8 cellular contexts compared by ENCODE assay signal in the genomic region with DNA sequence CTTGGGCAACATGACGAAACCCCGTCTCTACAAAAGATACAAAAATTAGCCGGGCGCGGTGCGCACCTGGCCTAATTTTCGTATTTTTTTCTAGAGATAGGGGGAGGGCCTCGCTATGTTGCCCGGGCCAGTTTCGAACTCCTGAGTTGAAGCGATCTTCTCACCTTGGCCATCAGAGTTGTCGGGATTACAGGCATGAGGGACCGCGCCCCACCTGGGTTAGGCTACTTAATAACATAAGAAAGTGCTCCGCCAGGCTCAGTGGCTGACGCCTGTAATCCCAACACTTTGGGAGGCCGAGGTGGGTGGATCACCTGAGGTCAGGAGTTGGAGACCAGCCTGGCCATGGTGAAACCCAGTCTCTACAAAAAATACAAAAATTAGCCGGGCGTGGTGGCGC.
DNase-seq lines count a peak whose midpoint lies in the region; ATAC-seq, FAIRE-seq and TF ChIP-seq lines count a peak whose summit lies in the region.
"Not testable (repeated sequence)": the region's sequence is repeated elsewhere in the genome, so short reads cannot be mapped to it uniquely, and the experiment has no call there.

No MANE protein-coding gene starts in this region.

- peak overlapping the region; percentile 88 for H3K4me2 ChIP-seq in astrocyte (ENCODE audit: low read length)

- not testable (repeated sequence) for H3K36me3 ChIP-seq in WERI-Rb-1; astrocyte (ENCODE audit: insufficient read depth, low read length); esophagus muscularis mucosa; neutrophil

- WGBS in esophagus muscularis mucosa = 98% methylated on average over 20 of the region's 20 CpGs

- H3K27ac Mint-ChIP-seq in CD4-positive, alpha-beta T cell = peak overlapping the region; percentile 99
- H3K27ac Mint-ChIP-seq in astrocyte (ENCODE audit: unreplicated experiment) = not testable (repeated sequence)

- not testable (repeated sequence) for H4K20me1 ChIP-seq in astrocyte (ENCODE audit: insufficient read depth, low read length)

- not testable (repeated sequence) for H3K27me3 ChIP-seq in CD4-positive, alpha-beta T cell (ENCODE audit: control insufficient read depth, insufficient read depth, low read length); WERI-Rb-1 (ENCODE audit: insufficient read depth, low read depth, severe bottlenecking); astrocyte (ENCODE audit: insufficient read depth, low read length); esophagus muscularis mucosa; neutrophil

- POLR2A ChIA-PET in CD4-positive, alpha-beta T cell (lab: Charles Lee) = interaction anchor here (1.2 to 1.3 kb wide), 2 partner anchors 12 to 152 kb away, joined by 3 read pairs; partner anchors contain the start of gene IGFBP3

- TF ChIP-seq CTCF in CD4-positive, alpha-beta T cell (IDR thresholded peaks at IDR 0.05); WERI-Rb-1 (IDR thresholded peaks at IDR 0.05; ENCODE audit: low read depth, low read length); astrocyte (IDR thresholded peaks at IDR 0.05; ENCODE audit: insufficient read depth, low read depth, low read length); esophagus muscularis mucosa (IDR thresholded peaks at IDR 0.05); neutrophil (IDR thresholded peaks at IDR 0.05): not testable (repeated sequence)

- H3K4me1 ChIP-seq in astrocyte (ENCODE audit: insufficient read depth, low read length) = not testable (repeated sequence)
- H3K4me1 ChIP-seq in esophagus muscularis mucosa = peaks cover 12 to 19% (median 16%) of the 10 kb centered on the region in 4 donors
- H3K4me1 ChIP-seq in neutrophil (ENCODE audit: control insufficient read depth in 1 of 2, insufficient read depth in 1 of 2, low read depth in 1 of 2, low read length in 1 of 2) = peaks cover 3 to 11% of the 10 kb centered on the region in 2 experiments

- H2AFZ ChIP-seq in astrocyte (ENCODE audit: low read depth, low read length) = not testable (repeated sequence)

- H3K9ac ChIP-seq in astrocyte (ENCODE audit: low read length) = peak overlapping the region; percentile 98

- CTCF ChIA-PET in CD4-positive, alpha-beta T cell (lab: Charles Lee) = not testable (repeated sequence)

- not testable (repeated sequence) for H3K9me3 Mint-ChIP-seq in CD4-positive, alpha-beta T cell; astrocyte (ENCODE audit: unreplicated experiment)

- peaks cover 23% of the 10 kb centered on the region for H3K79me2 ChIP-seq in astrocyte (ENCODE audit: insufficient read depth, low read length)

- not testable (repeated sequence) for DNase-seq in CD4-positive, alpha-beta T cell; Jurkat, Clone E6-1 (ENCODE audit: low read depth, low spot score); WERI-Rb-1; astrocyte (ENCODE audit: low read depth); esophagus muscularis mucosa (ENCODE audit: extremely low spot score)
- DNase-seq in left lobe of liver (ENCODE audit: low spot score) = peak; percentile 44

- not testable (repeated sequence) for H3K27ac ChIP-seq in CD4-positive, alpha-beta T cell (ENCODE audit: low read depth, low read length); WERI-Rb-1
- H3K27ac ChIP-seq in astrocyte (ENCODE audit: low read depth, low read length) (peak overlapping the region; percentile 96), esophagus muscularis mucosa (replicated peaks in 1 of 4) (peak overlapping the region; percentile 88 to 93 (median 91)), neutrophil (peak overlapping the region; percentile 77), temporal lobe (ENCODE audit: low read depth, low read length) (peak overlapping the region; percentile 83)

- H3K36me3 Mint-ChIP-seq in CD4-positive, alpha-beta T cell (ENCODE audit: low read depth) = peaks cover 14% of the 10 kb centered on the region
- not testable (repeated sequence) for H3K36me3 Mint-ChIP-seq in astrocyte (ENCODE audit: low read depth, unreplicated experiment)

- peak overlapping the region; percentile 74 for H3K4me3 ChIP-seq in Jurkat, Clone E6-1 (ENCODE audit: low read length)
- peak overlapping the region; percentile 67 for H3K4me3 ChIP-seq in WERI-Rb-1 (ENCODE audit: low read depth, low read length)
- peak overlapping the region; percentile 70 for H3K4me3 ChIP-seq in astrocyte (ENCODE audit: insufficient read depth, low read depth, low read length)
- H3K4me3 ChIP-seq in esophagus muscularis mucosa = peak overlapping the region; percentile 79 to 99 (median 86)
- H3K4me3 ChIP-seq in neutrophil (ENCODE audit: low read depth in 1 of 2, low read length in 1 of 2) = peak overlapping the region in 1 of 2 experiments; percentile 64

- peaks cover 16% of the 10 kb centered on the region for H3K4me1 Mint-ChIP-seq in CD4-positive, alpha-beta T cell (ENCODE audit: low read depth)
- H3K4me1 Mint-ChIP-seq in astrocyte (ENCODE audit: low read depth, unreplicated experiment) = not testable (repeated sequence)

- not testable (repeated sequence) for H3K9me3 ChIP-seq in CD4-positive, alpha-beta T cell (ENCODE audit: control insufficient read depth, low read length); WERI-Rb-1 (ENCODE audit: severe bottlenecking); astrocyte (ENCODE audit: insufficient read depth, low read depth, low read length); esophagus muscularis mucosa; neutrophil

- H3K4me3 Mint-ChIP-seq in CD4-positive, alpha-beta T cell = peak overlapping the region; percentile 97
- peak overlapping the region; percentile 91 for H3K4me3 Mint-ChIP-seq in astrocyte (ENCODE audit: unreplicated experiment)

- ATAC-seq in CD4-positive, alpha-beta T cell (ENCODE audit: poor library complexity); left lobe of liver: not testable (repeated sequence)

- TF ChIP-seq POLR2A in esophagus muscularis mucosa (IDR thresholded peaks at IDR 0.05; ENCODE audit: low read depth) = not testable (repeated sequence)

- FAIRE-seq in astrocyte (lab: Jason Lieb, UNC) = not testable (repeated sequence)

- H3K27me3 Mint-ChIP-seq in CD4-positive, alpha-beta T cell; astrocyte (ENCODE audit: low read depth, unreplicated experiment): not testable (repeated sequence)

- intact Hi-C loops in CD4-positive, alpha-beta T cell (cut with DNase I, micrococcal nuclease); esophagus muscularis mucosa (cut with DNase I): not testable (repeated sequence)

- TF ChIP-seq EP300 in esophagus muscularis mucosa (IDR thresholded peaks at IDR 0.05) = not testable (repeated sequence)
